Comparison of ENCODE assay signal across 7 cellular contexts in the genomic region with DNA sequence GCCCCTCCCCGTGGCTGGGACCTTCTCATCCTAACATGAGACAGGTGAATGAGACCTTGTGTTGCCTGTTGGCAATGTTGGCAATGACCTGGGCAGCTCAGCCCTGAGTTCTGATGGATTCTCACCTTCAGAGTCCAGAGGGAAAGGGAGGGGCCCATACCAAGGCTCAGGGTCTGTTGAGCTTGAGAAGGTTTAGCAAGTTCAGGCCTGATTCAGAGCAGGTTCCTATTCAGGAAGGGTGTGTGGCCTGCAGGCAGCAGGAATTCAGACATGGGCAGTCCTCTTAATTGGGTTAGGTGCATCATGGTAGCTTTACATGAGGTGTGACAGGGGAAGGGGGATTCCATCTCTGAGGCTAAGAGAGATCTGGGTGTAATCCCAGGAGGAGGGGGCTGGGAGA. TPM values are rescaled to one million over a fixed set of nuclear protein-coding genes. Genes with fewer than 3 reads are reported as not detected.
"Had no signal": no experiment of that assay in that cellular context is flagged by ENCODE, and none has a peak within 500 bp of the region (broad histone marks: within the 10 kb centered on the region; RNA-seq: fewer than 3 reads in every experiment).

No MANE protein-coding gene starts in this region.

RNA-seq across cellular contexts. Expression of a gene that starts 5.7 kb away (rescaled TPM):
- total RNA-seq: Peyer's patch had no signal

RNA-seq across cellular contexts. Expression of a gene that starts 16.2 kb away (rescaled TPM):
- total RNA-seq: Peyer's patch, SK-MEL-5 had no signal

RNA-seq across cellular contexts. Expression of a gene that starts 24.6 kb away (rescaled TPM):
- total RNA-seq: OCI-LY7, PC-9, Peyer's patch, Right ventricle myocardium superior, SJCRH30, SK-MEL-5 had no signal

RNA-seq across cellular contexts. Expression of a gene that starts 49.6 kb away (rescaled TPM):
- total RNA-seq: OCI-LY7, Peyer's patch, SJCRH30, SJSA1, SK-MEL-5 had no signal
